ENCODE assay signal across 2 cellular contexts in the genomic region with DNA sequence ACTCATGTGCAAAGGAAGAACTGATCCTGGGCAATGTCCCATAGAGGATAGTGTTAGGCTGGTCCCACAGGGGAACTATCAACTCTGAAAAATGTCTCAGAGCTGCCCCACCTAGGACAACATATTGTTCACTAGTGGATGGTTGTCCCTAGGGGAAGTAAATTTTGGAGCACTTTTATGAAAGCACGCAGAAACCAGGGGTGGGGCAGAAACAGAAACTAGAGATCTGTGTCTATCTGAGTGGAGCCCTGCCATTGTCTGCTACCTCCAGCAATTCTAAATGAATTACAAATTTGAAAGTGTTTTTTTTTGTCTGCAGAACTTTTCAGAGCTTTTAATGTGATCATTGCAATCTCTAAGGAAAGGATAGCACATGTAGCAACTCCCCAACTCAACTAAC.
TF ChIP-seq lines count a peak whose summit lies in the region.

No MANE protein-coding gene starts in this region.

TF ChIP-seq in GM12878, 131 proteins besides CTCF, POLR2A, EP300 and RAD21 (continued from another document):
- TF ChIP-seq, protein P1, sequence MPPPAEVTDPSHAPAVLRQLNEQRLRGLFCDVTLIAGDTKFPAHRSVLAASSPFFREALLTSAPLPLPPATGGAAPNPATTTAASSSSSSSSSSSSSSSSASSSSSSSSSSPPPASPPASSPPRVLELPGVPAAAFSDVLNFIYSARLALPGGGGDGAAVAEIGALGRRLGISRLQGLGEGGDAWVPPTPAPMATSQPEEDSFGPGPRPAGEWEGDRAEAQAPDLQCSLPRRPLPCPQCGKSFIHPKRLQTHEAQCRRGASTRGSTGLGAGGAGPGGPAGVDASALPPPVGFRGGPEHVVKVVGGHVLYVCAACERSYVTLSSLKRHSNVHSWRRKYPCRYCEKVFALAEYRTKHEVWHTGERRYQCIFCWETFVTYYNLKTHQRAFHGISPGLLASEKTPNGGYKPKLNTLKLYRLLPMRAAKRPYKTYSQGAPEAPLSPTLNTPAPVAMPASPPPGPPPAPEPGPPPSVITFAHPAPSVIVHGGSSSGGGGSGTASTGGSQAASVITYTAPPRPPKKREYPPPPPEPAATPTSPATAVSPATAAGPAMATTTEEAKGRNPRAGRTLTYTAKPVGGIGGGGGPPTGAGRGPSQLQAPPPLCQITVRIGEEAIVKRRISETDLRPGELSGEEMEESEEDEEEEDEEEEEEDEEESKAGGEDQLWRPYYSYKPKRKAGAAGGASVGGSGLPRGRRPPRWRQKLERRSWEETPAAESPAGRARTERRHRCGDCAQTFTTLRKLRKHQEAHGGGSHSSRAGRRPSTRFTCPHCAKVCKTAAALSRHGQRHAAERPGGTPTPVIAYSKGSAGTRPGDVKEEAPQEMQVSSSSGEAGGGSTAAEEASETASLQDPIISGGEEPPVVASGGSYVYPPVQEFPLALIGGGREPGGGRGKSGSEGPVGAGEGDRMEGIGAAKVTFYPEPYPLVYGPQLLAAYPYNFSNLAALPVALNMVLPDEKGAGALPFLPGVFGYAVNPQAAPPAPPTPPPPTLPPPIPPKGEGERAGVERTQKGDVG (CRISPR knock-in tag; IDR thresholded peaks at IDR 0.05): no peak
- TF ChIP-seq, protein P2, sequence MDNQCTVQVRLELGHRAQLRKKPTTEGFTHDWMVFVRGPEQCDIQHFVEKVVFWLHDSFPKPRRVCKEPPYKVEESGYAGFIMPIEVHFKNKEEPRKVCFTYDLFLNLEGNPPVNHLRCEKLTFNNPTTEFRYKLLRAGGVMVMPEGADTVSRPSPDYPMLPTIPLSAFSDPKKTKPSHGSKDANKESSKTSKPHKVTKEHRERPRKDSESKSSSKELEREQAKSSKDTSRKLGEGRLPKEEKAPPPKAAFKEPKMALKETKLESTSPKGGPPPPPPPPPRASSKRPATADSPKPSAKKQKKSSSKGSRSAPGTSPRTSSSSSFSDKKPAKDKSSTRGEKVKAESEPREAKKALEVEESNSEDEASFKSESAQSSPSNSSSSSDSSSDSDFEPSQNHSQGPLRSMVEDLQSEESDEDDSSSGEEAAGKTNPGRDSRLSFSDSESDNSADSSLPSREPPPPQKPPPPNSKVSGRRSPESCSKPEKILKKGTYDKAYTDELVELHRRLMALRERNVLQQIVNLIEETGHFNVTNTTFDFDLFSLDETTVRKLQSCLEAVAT (IDR thresholded peaks at IDR 0.05): no peak
- TF ChIP-seq RB1 (IDR thresholded peaks at IDR 0.05; ENCODE audit: borderline replicate concordance) (no peak), SREBF1 (IDR thresholded peaks at IDR 0.05; ENCODE audit: low read length) (no peak)
- TF ChIP-seq, protein P3, sequence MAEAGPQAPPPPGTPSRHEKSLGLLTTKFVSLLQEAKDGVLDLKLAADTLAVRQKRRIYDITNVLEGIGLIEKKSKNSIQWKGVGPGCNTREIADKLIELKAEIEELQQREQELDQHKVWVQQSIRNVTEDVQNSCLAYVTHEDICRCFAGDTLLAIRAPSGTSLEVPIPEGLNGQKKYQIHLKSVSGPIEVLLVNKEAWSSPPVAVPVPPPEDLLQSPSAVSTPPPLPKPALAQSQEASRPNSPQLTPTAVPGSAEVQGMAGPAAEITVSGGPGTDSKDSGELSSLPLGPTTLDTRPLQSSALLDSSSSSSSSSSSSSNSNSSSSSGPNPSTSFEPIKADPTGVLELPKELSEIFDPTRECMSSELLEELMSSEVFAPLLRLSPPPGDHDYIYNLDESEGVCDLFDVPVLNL (IDR thresholded peaks at IDR 0.05; ENCODE audit: low read depth, low read length): no peak
- TF ChIP-seq, protein P4, sequence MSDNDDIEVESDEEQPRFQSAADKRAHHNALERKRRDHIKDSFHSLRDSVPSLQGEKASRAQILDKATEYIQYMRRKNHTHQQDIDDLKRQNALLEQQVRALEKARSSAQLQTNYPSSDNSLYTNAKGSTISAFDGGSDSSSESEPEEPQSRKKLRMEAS (IDR thresholded peaks at IDR 0.05; ENCODE audit: low read depth, low read length): no peak

TF ChIP-seq in SK-N-SH, 30 proteins besides CTCF, POLR2A, EP300 and RAD21 (continued from another document):
- TF ChIP-seq, protein P5, sequence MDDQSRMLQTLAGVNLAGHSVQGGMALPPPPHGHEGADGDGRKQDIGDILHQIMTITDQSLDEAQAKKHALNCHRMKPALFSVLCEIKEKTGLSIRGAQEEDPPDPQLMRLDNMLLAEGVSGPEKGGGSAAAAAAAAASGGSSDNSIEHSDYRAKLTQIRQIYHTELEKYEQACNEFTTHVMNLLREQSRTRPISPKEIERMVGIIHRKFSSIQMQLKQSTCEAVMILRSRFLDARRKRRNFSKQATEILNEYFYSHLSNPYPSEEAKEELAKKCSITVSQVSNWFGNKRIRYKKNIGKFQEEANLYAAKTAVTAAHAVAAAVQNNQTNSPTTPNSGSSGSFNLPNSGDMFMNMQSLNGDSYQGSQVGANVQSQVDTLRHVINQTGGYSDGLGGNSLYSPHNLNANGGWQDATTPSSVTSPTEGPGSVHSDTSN (IDR thresholded peaks at IDR 0.05): no peak
- TF ChIP-seq JUND (IDR thresholded peaks at IDR 0.05): no peak
- no peak for TF ChIP-seq FOSL2 (IDR thresholded peaks at IDR 0.05; ENCODE audit: borderline replicate concordance, low read depth)
- TF ChIP-seq POLR2AphosphoS5 (IDR thresholded peaks at IDR 0.05; ENCODE audit: low read depth, low read length): no peak
- no peak for TF ChIP-seq GABPA (IDR thresholded peaks at IDR 0.05; ENCODE audit: low read depth)
- no peak for TF ChIP-seq YY1 (IDR thresholded peaks at IDR 0.05; ENCODE audit: low read depth)
- TF ChIP-seq TCF12 (IDR thresholded peaks at IDR 0.05): no peak
- TF ChIP-seq RXRA (IDR thresholded peaks at IDR 0.05; ENCODE audit: borderline replicate concordance, low read depth): no peak
